18 cellular contexts compared by ENCODE assay signal in the genomic region with DNA sequence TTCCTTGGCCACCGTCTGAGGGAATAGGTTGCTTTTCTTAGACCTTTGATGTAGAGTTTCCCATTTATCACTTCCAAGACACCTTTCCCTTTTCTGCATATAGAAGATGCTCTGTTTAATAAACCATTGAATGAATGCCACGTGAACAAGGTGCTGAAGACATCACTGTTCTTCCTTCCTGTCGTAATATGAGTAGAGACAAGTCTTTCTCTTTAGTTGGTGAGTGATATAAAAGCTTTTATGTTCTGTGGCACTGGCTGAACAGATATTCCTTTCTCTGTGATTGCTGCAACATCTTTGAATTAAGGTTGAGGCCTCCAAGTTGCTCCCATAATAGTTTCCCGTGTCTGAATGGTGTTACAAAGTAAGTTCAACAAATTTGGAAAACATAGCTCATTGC. TPM values are rescaled to one million over a fixed set of nuclear protein-coding genes. Genes with fewer than 3 reads are reported as not detected.
DNase-seq lines count a peak whose midpoint lies in the region; ATAC-seq and TF ChIP-seq lines count a peak whose summit lies in the region.
"Had no signal": no experiment of that assay in that cellular context is flagged by ENCODE, and none has a peak within 500 bp of the region (broad histone marks: within the 10 kb centered on the region; RNA-seq: fewer than 3 reads in every experiment).

No MANE protein-coding gene starts in this region.

- H3K4me3 Mint-ChIP-seq in CD4-positive, alpha-beta T cell, result peak overlapping the region; percentile 59
- H3K4me3 Mint-ChIP-seq in activated T-helper 2 cell treated with anti-CD3 and anti-CD28 coated beads, Interferon-gamma antibody, Interleukin-2, Interleukin-4, amounts not matched to agents 10 μg/mL and 5 μg/mL and 100 μg/mL, durations not matched to agents 14 hours and 24 hours and 36 hours (ENCODE audit: low read depth), result no peak overlapping the region
- no peak overlapping the region for H3K4me3 Mint-ChIP-seq in HFFc6

- DNase-seq in CD4-positive, alpha-beta T cell, result no peak
- DNase-seq in COLO829 (ENCODE audit: low spot score) (peak; percentile 74), COLO668 (lab: John Stamatoyannopoulos, UW; ENCODE audit: unreplicated experiment) (no peak), HFFc6 (no peak), right atrium auricular region (ENCODE audit: low spot score) (no peak)
- no peak for DNase-seq in activated T-helper 2 cell treated with anti-CD3 and anti-CD28 coated beads, Interferon-gamma antibody, Interleukin-2, Interleukin-4, amounts not matched to agents 10 μg/mL and 5 μg/mL and 100 μg/mL, durations not matched to agents 14 hours and 24 hours and 36 hours (ENCODE audit: low spot score)
- DNase-seq: activated CD4-positive, CD25-positive, alpha-beta regulatory T cell treated with anti-CD3 and anti-CD28 coated beads, Interleukin-2, amount 50 U/mL, for 72 hours; foreskin keratinocyte; NCI-H2029; NCI-H524; posterior cingulate gyrus; stimulated activated CD4-positive, alpha-beta T cell treated with anti-CD3 and anti-CD28 coated beads, Interleukin-4, amount 100 ng/mL, for 4 hours; stimulated activated CD8-positive, alpha-beta memory T cell treated with anti-CD3 and anti-CD28 coated beads, Interleukin-4, amount 100 ng/mL, for 48 hours; T-helper 9 cell; transverse colon had no signal

- H3K4me3 ChIP-seq in muscle layer of duodenum (ENCODE audit: low read depth in 1 of 2, low read length in 2 of 2), result no peak overlapping the region
- no peak overlapping the region for H3K4me3 ChIP-seq in right atrium auricular region
- H3K4me3 ChIP-seq: coronary artery, transverse colon had no signal

- H3K27ac Mint-ChIP-seq in CD4-positive, alpha-beta T cell, result peak overlapping the region; percentile 63
- H3K27ac Mint-ChIP-seq in activated T-helper 2 cell treated with anti-CD3 and anti-CD28 coated beads, Interferon-gamma antibody, Interleukin-2, Interleukin-4, amounts not matched to agents 10 μg/mL and 5 μg/mL and 100 μg/mL, durations not matched to agents 14 hours and 24 hours and 36 hours, result peak overlapping the region; percentile 27
- H3K27ac Mint-ChIP-seq in HFFc6, result no peak overlapping the region

- TF ChIP-seq CTCF in CD4-positive, alpha-beta T cell (IDR thresholded peaks at IDR 0.05), result no peak
- no peak for TF ChIP-seq CTCF in HFFc6 (IDR thresholded peaks at IDR 0.05)
- TF ChIP-seq CTCF in right atrium auricular region (IDR thresholded peaks at IDR 0.05), result no peak

- H3K9me3 Mint-ChIP-seq in CD4-positive, alpha-beta T cell, result no peaks in the 10 kb centered on the region
- peaks cover 5% of the 10 kb centered on the region for H3K9me3 Mint-ChIP-seq in activated T-helper 2 cell treated with anti-CD3 and anti-CD28 coated beads, Interferon-gamma antibody, Interleukin-2, Interleukin-4, amounts not matched to agents 10 μg/mL and 5 μg/mL and 100 μg/mL, durations not matched to agents 14 hours and 24 hours and 36 hours
- H3K9me3 Mint-ChIP-seq in HFFc6, result no peaks in the 10 kb centered on the region

- H3K27ac ChIP-seq in CD4-positive, alpha-beta T cell (ENCODE audit: low read depth, low read length), result no peak overlapping the region
- H3K27ac ChIP-seq in muscle layer of duodenum (ENCODE audit: low read length) (peak overlapping the region; percentile 7), right atrium auricular region (peak overlapping the region in 1 of 2 donors; percentile 27)
- H3K27ac ChIP-seq: foreskin keratinocyte, transverse colon had no signal

- H3K4me1 Mint-ChIP-seq in CD4-positive, alpha-beta T cell (ENCODE audit: low read depth), result peaks cover 97% of the 10 kb centered on the region
- H3K4me1 Mint-ChIP-seq in activated T-helper 2 cell treated with anti-CD3 and anti-CD28 coated beads, Interferon-gamma antibody, Interleukin-2, Interleukin-4, amounts not matched to agents 10 μg/mL and 5 μg/mL and 100 μg/mL, durations not matched to agents 14 hours and 24 hours and 36 hours (ENCODE audit: low read depth), result peaks cover 68% of the 10 kb centered on the region
- H3K4me1 Mint-ChIP-seq in HFFc6 (ENCODE audit: low read depth), result peaks cover 28% of the 10 kb centered on the region

- H3K9me3 ChIP-seq in CD4-positive, alpha-beta T cell (ENCODE audit: control insufficient read depth, low read length), result no peaks in the 10 kb centered on the region
- H3K9me3 ChIP-seq in muscle layer of duodenum (ENCODE audit: control insufficient read depth in 1 of 2, low read length in 2 of 2), result no peaks in the 10 kb centered on the region
- no peaks in the 10 kb centered on the region for H3K9me3 ChIP-seq in right atrium auricular region
- H3K9me3 ChIP-seq: transverse colon had no signal

- intact Hi-C loops in CD4-positive, alpha-beta T cell (cut with DNase I, micrococcal nuclease), result loop anchor here in 1 of 2 experiments (5.0 kb wide), 1 partner anchor 36 kb away; no protein-coding TSS in a partner anchor
- intact Hi-C loops in activated T-helper 2 cell treated with anti-CD3 and anti-CD28 coated beads, Interferon-gamma antibody, Interleukin-2, Interleukin-4, amounts not matched to agents 10 μg/mL and 5 μg/mL and 100 μg/mL, durations not matched to agents 14 hours and 24 hours and 36 hours (cut with micrococcal nuclease), result loop anchor here (10.0 kb wide), 2 partner anchors 228 to 362 kb away; no protein-coding TSS in a partner anchor

- H3K36me3 Mint-ChIP-seq in CD4-positive, alpha-beta T cell (ENCODE audit: low read depth), result peaks cover 19% of the 10 kb centered on the region
- peaks cover 21% of the 10 kb centered on the region for H3K36me3 Mint-ChIP-seq in activated T-helper 2 cell treated with anti-CD3 and anti-CD28 coated beads, Interferon-gamma antibody, Interleukin-2, Interleukin-4, amounts not matched to agents 10 μg/mL and 5 μg/mL and 100 μg/mL, durations not matched to agents 14 hours and 24 hours and 36 hours (ENCODE audit: low read depth)
- no peaks in the 10 kb centered on the region for H3K36me3 Mint-ChIP-seq in HFFc6 (ENCODE audit: low read depth)

- CTCF ChIA-PET in CD4-positive, alpha-beta T cell (lab: Charles Lee), result interaction anchor here (1.0 to 1.4 kb wide), 2 partner anchors 10 to 23 kb away, joined by 3 to 4 read pairs; no protein-coding TSS in a partner anchor

- H3K36me3 ChIP-seq in muscle layer of duodenum (ENCODE audit: control insufficient read depth in 1 of 2, insufficient read depth in 2 of 2, low read length in 2 of 2), result no peaks in the 10 kb centered on the region
- H3K36me3 ChIP-seq in right atrium auricular region, result no peaks in the 10 kb centered on the region
- H3K36me3 ChIP-seq: transverse colon had no signal

- POLR2A ChIA-PET in CD4-positive, alpha-beta T cell (lab: Charles Lee), result interaction anchor here (0.9 to 1.0 kb wide), 2 partner anchors 41 to 152 kb away, joined by 3 read pairs; no protein-coding TSS in a partner anchor

- ATAC-seq in CD4-positive, alpha-beta T cell (ENCODE audit: poor library complexity), result peak; percentile 72
- ATAC-seq in GM21825 (IDR thresholded peaks at IDR 0.05; ENCODE audit: unreplicated experiment), result no peak

- H3K4me1 ChIP-seq in muscle layer of duodenum (ENCODE audit: control insufficient read depth in 1 of 2, insufficient read depth in 2 of 2, low read length in 2 of 2) (peaks cover 5 to 12% of the 10 kb centered on the region in 2 donors), right atrium auricular region (peaks cover 0 to 9% of the 10 kb centered on the region in 2 donors)

- H3K27me3 ChIP-seq in CD4-positive, alpha-beta T cell (ENCODE audit: control insufficient read depth, insufficient read depth, low read length), result no peaks in the 10 kb centered on the region
- no peaks in the 10 kb centered on the region for H3K27me3 ChIP-seq in muscle layer of duodenum (ENCODE audit: low read depth, low read length)
- no peaks in the 10 kb centered on the region for H3K27me3 ChIP-seq in right atrium auricular region
- H3K27me3 ChIP-seq: foreskin keratinocyte, transverse colon had no signal

- H3K27me3 Mint-ChIP-seq in CD4-positive, alpha-beta T cell, result no peaks in the 10 kb centered on the region
- no peaks in the 10 kb centered on the region for H3K27me3 Mint-ChIP-seq in activated T-helper 2 cell treated with anti-CD3 and anti-CD28 coated beads, Interferon-gamma antibody, Interleukin-2, Interleukin-4, amounts not matched to agents 10 μg/mL and 5 μg/mL and 100 μg/mL, durations not matched to agents 14 hours and 24 hours and 36 hours (ENCODE audit: low read depth)
- H3K27me3 Mint-ChIP-seq in HFFc6 (ENCODE audit: insufficient read depth), result no peaks in the 10 kb centered on the region; the same call in 1 of the 2 replicates

RNA-seq across cellular contexts. Expression of gene TTC39C, which starts 38.7 kb away (rescaled TPM):
- 10 to 100 TPM; 82.6 to 91.8 TPM for total RNA-seq in CD4-positive, alpha-beta T cell
- total RNA-seq in activated T-helper 2 cell treated with anti-CD3 and anti-CD28 coated beads, Interferon-gamma antibody, Interleukin-2, Interleukin-4, amounts not matched to agents 10 μg/mL and 5 μg/mL and 100 μg/mL, durations not matched to agents 14 hours and 24 hours and 36 hours, result 14.3 and 20.1 TPM in 2 replicates
- total RNA-seq in HFFc6 (2021; fragmentation: NEBNext Ultra II Directional; extraction: Animal tissue kit (Norgen Biotek cat#: 25700)), result 10 to 100 TPM; 10.1 to 21.3 (median 17.4) TPM
- 10 to 100 TPM in 1 of 2 donors, 1 to 10 TPM in 1; 4.2 to 10.3 TPM for total RNA-seq in right atrium auricular region
